2 cellular contexts compared by ENCODE assay signal in the genomic region with DNA sequence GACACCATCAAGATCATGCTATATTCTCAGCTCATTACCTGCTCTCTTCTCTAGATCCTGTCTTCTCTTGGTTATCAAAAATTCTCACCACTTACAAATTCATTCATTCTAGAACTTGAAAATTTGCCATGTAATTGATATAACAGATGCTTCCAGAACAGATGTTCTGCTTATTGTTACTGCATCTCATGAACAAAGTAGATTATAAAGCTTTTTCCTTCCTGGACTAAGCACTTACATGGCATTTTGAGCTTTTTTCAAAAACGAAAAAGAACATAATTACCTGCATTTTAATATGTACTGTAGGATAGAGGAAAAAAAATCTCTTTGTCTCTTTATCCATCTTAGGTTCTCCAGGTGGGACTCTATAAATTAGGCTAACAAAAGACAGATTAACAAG.
A peak's percentile ranks its signal among the peaks of the same experiment; 100 is the strongest.
TF ChIP-seq lines count a peak whose summit lies in the region.

No MANE protein-coding gene starts in this region.

TF ChIP-seq in SK-N-SH, 30 proteins besides CTCF, POLR2A, EP300 and RAD21:
- TF ChIP-seq, protein P1, sequence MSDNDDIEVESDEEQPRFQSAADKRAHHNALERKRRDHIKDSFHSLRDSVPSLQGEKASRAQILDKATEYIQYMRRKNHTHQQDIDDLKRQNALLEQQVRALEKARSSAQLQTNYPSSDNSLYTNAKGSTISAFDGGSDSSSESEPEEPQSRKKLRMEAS (IDR thresholded peaks at IDR 0.05; ENCODE audit: low read depth), result no peak
- TF ChIP-seq GATA2 (CRISPR knock-in tag; IDR thresholded peaks at IDR 0.05), result 0 out of 2 replicates have a peak, but pooled peaks have one; percentile 13

TF ChIP-seq in H1, 55 proteins besides CTCF, POLR2A, EP300 and RAD21:
- TF ChIP-seq, protein P2, sequence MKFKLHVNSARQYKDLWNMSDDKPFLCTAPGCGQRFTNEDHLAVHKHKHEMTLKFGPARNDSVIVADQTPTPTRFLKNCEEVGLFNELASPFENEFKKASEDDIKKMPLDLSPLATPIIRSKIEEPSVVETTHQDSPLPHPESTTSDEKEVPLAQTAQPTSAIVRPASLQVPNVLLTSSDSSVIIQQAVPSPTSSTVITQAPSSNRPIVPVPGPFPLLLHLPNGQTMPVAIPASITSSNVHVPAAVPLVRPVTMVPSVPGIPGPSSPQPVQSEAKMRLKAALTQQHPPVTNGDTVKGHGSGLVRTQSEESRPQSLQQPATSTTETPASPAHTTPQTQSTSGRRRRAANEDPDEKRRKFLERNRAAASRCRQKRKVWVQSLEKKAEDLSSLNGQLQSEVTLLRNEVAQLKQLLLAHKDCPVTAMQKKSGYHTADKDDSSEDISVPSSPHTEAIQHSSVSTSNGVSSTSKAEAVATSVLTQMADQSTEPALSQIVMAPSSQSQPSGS (IDR thresholded peaks at IDR 0.05; ENCODE audit: low read length), result no peak
- no peak for TF ChIP-seq TBP (IDR thresholded peaks at IDR 0.05; ENCODE audit: low read depth, low read length)
- TF ChIP-seq SIN3A (conservative IDR thresholded peaks at IDR 0.05 in 1 of 2, IDR thresholded peaks at IDR 0.05 in 1 of 2; ENCODE audit: low read depth in 1 of 2, low read length in 2 of 2), result no peak
- TF ChIP-seq POU5F1 (IDR thresholded peaks at IDR 0.05; ENCODE audit: low read depth, low read length), result no peak
- no peak for TF ChIP-seq EGR1 (IDR thresholded peaks at IDR 0.05; ENCODE audit: borderline replicate concordance, low read depth, low read length)
- TF ChIP-seq FOSL1 (IDR thresholded peaks at IDR 0.05; ENCODE audit: insufficient read depth, low read depth, low read length), result no peak
- TF ChIP-seq RNF2 (IDR thresholded peaks at IDR 0.05; ENCODE audit: borderline replicate concordance, low read depth, low read length, missing control alignments, poor library complexity, severe bottlenecking), result no peak
- TF ChIP-seq TEAD4 (IDR thresholded peaks at IDR 0.05; ENCODE audit: low read depth, low read length), result no peak
- no peak for TF ChIP-seq SP4 (IDR thresholded peaks at IDR 0.05; ENCODE audit: low read length)
- no peak for TF ChIP-seq PHF8 (conservative IDR thresholded peaks at IDR 0.05; ENCODE audit: low read depth, low read length)
- TF ChIP-seq GTF2F1 (IDR thresholded peaks at IDR 0.05; ENCODE audit: borderline replicate concordance, low read depth, low read length), result no peak
- no peak for TF ChIP-seq BRCA1 (IDR thresholded peaks at IDR 0.05; ENCODE audit: low read depth, low read length)
- TF ChIP-seq CHD1 (IDR thresholded peaks at IDR 0.05; ENCODE audit: low read depth, low read length), result no peak
- TF ChIP-seq, protein P3, sequence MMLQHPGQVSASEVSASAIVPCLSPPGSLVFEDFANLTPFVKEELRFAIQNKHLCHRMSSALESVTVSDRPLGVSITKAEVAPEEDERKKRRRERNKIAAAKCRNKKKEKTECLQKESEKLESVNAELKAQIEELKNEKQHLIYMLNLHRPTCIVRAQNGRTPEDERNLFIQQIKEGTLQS (IDR thresholded peaks at IDR 0.05; ENCODE audit: insufficient read depth, low read depth, low read length), result no peak
